6 cellular contexts compared by ENCODE assay signal in genomic region chrX:27976934-27977333, GRCh38. TPM values are rescaled to one million over a fixed set of nuclear protein-coding genes. Genes with fewer than 3 reads are reported as not detected.
"Had no signal": no experiment of that assay in that cellular context is flagged by ENCODE, and none has a peak within 500 bp of the region (broad histone marks: within the 10 kb centered on the region; RNA-seq: fewer than 3 reads in every experiment).

No MANE protein-coding gene starts in this region.

RNA-seq across cellular contexts. Expression of gene DCAF8L1, which starts 4.3 kb away (rescaled TPM):
- total RNA-seq: M059J, NCI-H460, Right ventricle myocardium inferior, RPMI7951, SJCRH30, T-cell had no signal
